Comparison of ENCODE assay signal across 22 cellular contexts in genomic region chr7:139896288-139896687, GRCh38.
"Had no signal": no experiment of that assay in that cellular context is flagged by ENCODE, and none has a peak within 500 bp of the region (broad histone marks: within the 10 kb centered on the region; RNA-seq: fewer than 3 reads in every experiment).

No MANE protein-coding gene starts in this region.

- H3K36me3 ChIP-seq: heart right ventricle, left lung, sigmoid colon, thoracic aorta, tibial nerve, upper lobe of left lung, uterus had no signal

- H3K4me1 ChIP-seq: foreskin keratinocyte, psoas muscle, sigmoid colon, tibial nerve, uterus had no signal

- H3K27ac ChIP-seq: epithelial cell of prostate, foreskin keratinocyte, heart right ventricle, left lung, psoas muscle, sigmoid colon, thoracic aorta, tibial nerve, upper lobe of left lung, uterus had no signal

- H3K27me3 Mint-ChIP-seq: stimulated activated naive B cell treated with anti-CD40 and anti-IgM and Interleukin-4, amounts not matched to agents 10 μg/mL and 1 μg/mL and 100 μg/mL, for 72 hours; stimulated activated naive CD8-positive, alpha-beta T cell treated with anti-CD3 and anti-CD28 coated beads, Interleukin-15, Interleukin-2, amounts not matched to agents 100 ng/mL and 50 ng/mL, for 24 hours had no signal

- H3K9me3 Mint-ChIP-seq: endodermal cell; nephron progenitor cell; stimulated activated naive B cell treated with anti-CD40 and anti-IgM and Interleukin-4, amounts not matched to agents 10 μg/mL and 1 μg/mL and 100 μg/mL, for 72 hours; stimulated activated naive CD8-positive, alpha-beta T cell treated with anti-CD3 and anti-CD28 coated beads, Interleukin-15, Interleukin-2, amounts not matched to agents 100 ng/mL and 50 ng/mL, for 24 hours had no signal

- ATAC-seq: esophagus mucosa; foreskin keratinocyte; left lung; psoas muscle; stimulated activated naive B cell treated with anti-CD40 and anti-IgM and Interleukin-4, amounts not matched to agents 10 μg/mL and 1 μg/mL and 100 μg/mL, for 72 hours had no signal

- H3K27me3 ChIP-seq: foreskin keratinocyte, left lung, sigmoid colon, tibial nerve, upper lobe of left lung, uterus had no signal

- H3K27ac Mint-ChIP-seq: endodermal cell; nephron progenitor cell; stimulated activated naive B cell treated with anti-CD40 and anti-IgM and Interleukin-4, amounts not matched to agents 10 μg/mL and 1 μg/mL and 100 μg/mL, for 72 hours; stimulated activated naive CD8-positive, alpha-beta T cell treated with anti-CD3 and anti-CD28 coated beads, Interleukin-15, Interleukin-2, amounts not matched to agents 100 ng/mL and 50 ng/mL, for 24 hours had no signal

- H3K4me3 Mint-ChIP-seq: endodermal cell; nephron progenitor cell; stimulated activated naive B cell treated with anti-CD40 and anti-IgM and Interleukin-4, amounts not matched to agents 10 μg/mL and 1 μg/mL and 100 μg/mL, for 72 hours; stimulated activated naive CD8-positive, alpha-beta T cell treated with anti-CD3 and anti-CD28 coated beads, Interleukin-15, Interleukin-2, amounts not matched to agents 100 ng/mL and 50 ng/mL, for 24 hours had no signal

- H3K4me3 ChIP-seq: heart right ventricle, left lung, psoas muscle, sigmoid colon, thoracic aorta, tibial nerve, upper lobe of left lung, uterus had no signal

- DNase-seq: cerebellar nuclear complex; effector CD8-positive, alpha-beta T cell; endodermal cell; foreskin keratinocyte; glutamatergic neuron; hippocampal formation; left lung; nephron progenitor cell; nucleus accumbens; psoas muscle; sigmoid colon; stimulated activated CD4-positive, alpha-beta T cell treated with anti-CD3 and anti-CD28 coated beads, Interleukin-2, amount 100 ng/mL, for 24 hours; stimulated activated CD4-positive, alpha-beta T cell treated with anti-CD3 and anti-CD28 coated beads, Interleukin-4, amount 100 ng/mL, for 4 hours; stimulated activated naive B cell treated with anti-CD40 and anti-IgM and Interleukin-4, amounts not matched to agents 10 μg/mL and 1 μg/mL and 100 μg/mL, for 72 hours; upper lobe of left lung; uterus had no signal

- H3K36me3 Mint-ChIP-seq: stimulated activated naive B cell treated with anti-CD40 and anti-IgM and Interleukin-4, amounts not matched to agents 10 μg/mL and 1 μg/mL and 100 μg/mL, for 72 hours had no signal

- H3K9me3 ChIP-seq: heart right ventricle, left lung, psoas muscle, sigmoid colon, thoracic aorta, tibial nerve, upper lobe of left lung, uterus had no signal
